In genomic region chr4:78613522-78614311, GRCh38 we compare ENCODE assay signal across 9 cellular contexts.
DNase-seq lines count a peak whose midpoint lies in the region; ATAC-seq and TF ChIP-seq lines count a peak whose summit lies in the region.
"Had no signal": no experiment of that assay in that cellular context is flagged by ENCODE, and none has a peak within 500 bp of the region (broad histone marks: within the 10 kb centered on the region; RNA-seq: fewer than 3 reads in every experiment).

No MANE protein-coding gene starts in this region.

- 67% methylated on average over 6 of the region's 7 CpGs for WGBS in gastroesophageal sphincter (ENCODE audit: low coverage in 1 of 2), 2 donors
- WGBS in prostate gland: 66% methylated on average over 7 of the region's 7 CpGs

- no peak for TF ChIP-seq EP300 in gastroesophageal sphincter (IDR thresholded peaks at IDR 0.05)

- TF ChIP-seq CTCF in gastroesophageal sphincter (IDR thresholded peaks at IDR 0.05) (no peak), prostate gland (IDR thresholded peaks at IDR 0.05) (no peak)

- H3K4me1 ChIP-seq in gastroesophageal sphincter: peaks cover 0 to 8% (median 0%) of the 10 kb centered on the region in 3 donors
- H3K4me1 ChIP-seq in prostate gland (replicated peaks): peaks cover 5% of the 10 kb centered on the region

- peak; percentile 50 to 54 for DNase-seq in erythroblast (lab: John Stamatoyannopoulos, UW)
- no peak for DNase-seq in prostate gland (ENCODE audit: low spot score)
- no peak for DNase-seq in stimulated activated naive CD4-positive, alpha-beta T cell treated with Interleukin-2 at 50 U/mL for 16 hours (lab: John Stamatoyannopoulos, UW)
- no peak for DNase-seq in NCI-H1417 treated with DMSO at 0.1 percent for 48 hours (lab: John Stamatoyannopoulos, UW)

- peak; percentile 90 for ATAC-seq in GM18517 (IDR thresholded peaks at IDR 0.05; ENCODE audit: unreplicated experiment)
- peak; percentile 77 for ATAC-seq in GM21390 (IDR thresholded peaks at IDR 0.05; ENCODE audit: unreplicated experiment)
- peak; percentile 88 for ATAC-seq in HG03439 (IDR thresholded peaks at IDR 0.05; ENCODE audit: unreplicated experiment)
- no peak for ATAC-seq in gastroesophageal sphincter
- ATAC-seq: GM23338 had no signal

- no peak overlapping the region for H3K4me3 ChIP-seq in gastroesophageal sphincter
- no peak overlapping the region for H3K4me3 ChIP-seq in prostate gland
- H3K4me3 ChIP-seq: GM23338 had no signal

- H3K36me3 ChIP-seq in gastroesophageal sphincter: peaks cover 0 to 13% of the 10 kb centered on the region in 2 donors
- H3K36me3 ChIP-seq in prostate gland: no peaks in the 10 kb centered on the region

- TF ChIP-seq POLR2A in erythroblast (IDR thresholded peaks at IDR 0.05; ENCODE audit: low read length) (no peak), gastroesophageal sphincter (IDR thresholded peaks at IDR 0.05) (no peak), prostate gland (IDR thresholded peaks at IDR 0.05) (no peak)

- no peaks in the 10 kb centered on the region for H3K9me3 ChIP-seq in gastroesophageal sphincter
- H3K9me3 ChIP-seq in prostate gland: no peaks in the 10 kb centered on the region

- H3K27me3 ChIP-seq in gastroesophageal sphincter (no peaks in the 10 kb centered on the region), prostate gland (replicated peaks; ENCODE audit: insufficient read depth) (no peaks in the 10 kb centered on the region)

- no peak overlapping the region for H3K27ac ChIP-seq in gastroesophageal sphincter
- H3K27ac ChIP-seq in prostate gland: no peak overlapping the region

- intact Hi-C loops in prostate gland (cut with DNase I): loop anchor here (5.0 kb wide), 1 partner anchor 254 kb away; no protein-coding TSS in a partner anchor

Comparison
In these comparisons a context has a peak if more than half of its experiments do, and no peak if none do; other contexts are left out.
1. DNase-seq: peak in erythroblast (2 of 2); none in prostate gland (single experiment), stimulated activated naive CD4-positive, alpha-beta T cell treated with Interleukin-2 at 50 U/mL for 16 hours (single experiment) and NCI-H1417 treated with DMSO at 0.1 percent for 48 hours (single experiment).